Comparison of ENCODE assay signal across 23 cellular contexts in the genomic region with DNA sequence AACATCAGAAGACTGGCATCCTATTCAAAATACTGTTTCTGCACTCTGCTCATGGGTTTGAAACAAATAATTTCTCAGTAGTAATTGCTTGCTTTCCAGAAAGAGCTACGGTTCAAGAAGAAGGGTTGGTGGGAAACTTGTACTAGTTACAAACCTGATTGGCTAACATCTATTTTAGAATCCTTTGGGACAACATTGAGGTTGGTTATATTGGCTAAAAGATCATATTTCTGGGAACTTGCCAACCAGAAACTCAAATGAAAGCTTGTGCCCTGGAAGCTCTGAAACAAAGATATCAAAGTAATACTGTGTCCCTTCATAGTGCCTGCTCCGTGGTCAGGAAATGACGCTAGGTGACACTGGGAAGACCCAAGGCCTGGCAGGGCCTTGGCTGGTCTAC.
"Had no signal": no experiment of that assay in that cellular context is flagged by ENCODE, and none has a peak within 500 bp of the region (broad histone marks: within the 10 kb centered on the region; RNA-seq: fewer than 3 reads in every experiment).

No MANE protein-coding gene starts in this region.

- DNase-seq: activated CD4-positive, alpha-beta T cell treated with anti-CD3 and anti-CD28 coated beads for 1 hour; activated CD4-positive, alpha-beta T cell treated with anti-CD3 and anti-CD28 coated beads, Interleukin-2, amount 50 U/mL, for 1 hour; activated CD8-positive, alpha-beta T cell treated with anti-CD3 and anti-CD28 coated beads, Interleukin-2, amount 10 ng/mL, durations not matched to agents 7 days and 5 days; activated gamma-delta T cell treated with Interleukin-2 at 50 U/mL for 16 hours; endodermal cell; esophagus squamous epithelium; heart left ventricle; left cardiac atrium; occipital lobe; stimulated activated CD4-positive, alpha-beta T cell treated with anti-CD3 and anti-CD28 coated beads, Interleukin-4, amount 100 ng/mL, for 24 hours; stimulated activated naive CD4-positive, alpha-beta T cell treated with Interleukin-2 at 50 U/mL for 16 hours; T-cell; upper lobe of right lung; WERI-Rb-1 had no signal

- H3K4me3 Mint-ChIP-seq: activated CD8-positive, alpha-beta T cell treated with anti-CD3 and anti-CD28 coated beads, Interleukin-2, amount 10 ng/mL, durations not matched to agents 7 days and 5 days; activated T-helper 1 cell treated with anti-CD3 and anti-CD28 coated beads, Interleukin-12 subunit alpha, Interleukin-12 subunit beta, Interleukin-2, Interleukin-4 antibody, amounts not matched to agents 30 ng/mL and 10 ng/mL and 1 ng/mL, durations not matched to agents 14 hours and 24 hours and 36 hours; endodermal cell; memory B cell; T-cell; T-helper 2 cell treated with Interferon-gamma antibody and Interleukin-4, amounts not matched to agents 5 μg/mL and 100 μg/mL, for 36 hours had no signal

- H3K4me1 ChIP-seq: esophagus squamous epithelium had no signal

- H3K4me3 ChIP-seq: adrenal gland, ascending aorta, coronary artery, esophagus squamous epithelium, heart left ventricle, right atrium auricular region, upper lobe of right lung had no signal

- H3K27ac Mint-ChIP-seq: activated CD8-positive, alpha-beta T cell treated with anti-CD3 and anti-CD28 coated beads, Interleukin-2, amount 10 ng/mL, durations not matched to agents 7 days and 5 days; activated naive CD4-positive, alpha-beta T cell treated with anti-CD3 and anti-CD28 coated beads, Interleukin-2, amount 50 U/mL, for 72 hours; activated T-helper 1 cell treated with anti-CD3 and anti-CD28 coated beads, Interleukin-12 subunit alpha, Interleukin-12 subunit beta, Interleukin-2, Interleukin-4 antibody, amounts not matched to agents 30 ng/mL and 10 ng/mL and 1 ng/mL, durations not matched to agents 14 hours and 24 hours and 36 hours; endodermal cell; memory B cell; progenitor cell of endocrine pancreas; T-cell; T-helper 2 cell treated with Interferon-gamma antibody and Interleukin-4, amounts not matched to agents 5 μg/mL and 100 μg/mL, for 36 hours had no signal

- H3K36me3 ChIP-seq: adrenal gland, ascending aorta, esophagus squamous epithelium, heart left ventricle, right atrium auricular region, upper lobe of right lung, WERI-Rb-1 had no signal

- H3K27me3 ChIP-seq: adrenal gland, ascending aorta, heart left ventricle, right atrium auricular region, upper lobe of right lung had no signal

- H3K27ac ChIP-seq: adrenal gland, coronary artery, esophagus squamous epithelium, heart left ventricle, right atrium auricular region, upper lobe of right lung, WERI-Rb-1 had no signal

- H3K9me3 ChIP-seq: adrenal gland, ascending aorta, esophagus squamous epithelium, heart left ventricle, right atrium auricular region, upper lobe of right lung had no signal

- H3K9me3 Mint-ChIP-seq: activated naive CD4-positive, alpha-beta T cell treated with anti-CD3 and anti-CD28 coated beads, Interleukin-2, amount 50 U/mL, for 72 hours; activated T-helper 1 cell treated with anti-CD3 and anti-CD28 coated beads, Interleukin-12 subunit alpha, Interleukin-12 subunit beta, Interleukin-2, Interleukin-4 antibody, amounts not matched to agents 30 ng/mL and 10 ng/mL and 1 ng/mL, durations not matched to agents 14 hours and 24 hours and 36 hours; endodermal cell; memory B cell; T-cell; T-helper 2 cell treated with Interferon-gamma antibody and Interleukin-4, amounts not matched to agents 5 μg/mL and 100 μg/mL, for 36 hours had no signal

- H3K36me3 Mint-ChIP-seq: activated naive CD4-positive, alpha-beta T cell treated with anti-CD3 and anti-CD28 coated beads, Interleukin-2, amount 50 U/mL, for 72 hours; memory B cell; T-cell had no signal
